Comparison of ENCODE assay signal across 8 cellular contexts in genomic region chr17:51166198-51166986, GRCh38. TPM values are rescaled to one million over a fixed set of nuclear protein-coding genes. Genes with fewer than 3 reads are reported as not detected.
DNase-seq lines count a peak whose midpoint lies in the region; ATAC-seq and TF ChIP-seq lines count a peak whose summit lies in the region.

Gene NME2 (plus strand): TSS chr17:51166411. CDS start chr17:51166831, 420 bp downstream.

- TF ChIP-seq POLR2A in heart left ventricle (IDR thresholded peaks at IDR 0.05) (peak in 1 of 2 donors; percentile 65), upper lobe of left lung (IDR thresholded peaks at IDR 0.05) (peak in 3 of 4 donors; percentile 13 to 73 (median 65))

- ATAC-seq in heart left ventricle, result peak; percentile 89 to 97 (median 97)
- ATAC-seq in upper lobe of left lung (ENCODE audit: low FRiP score in 2 of 2), result peak; percentile 96 to 98

- TF ChIP-seq EP300 in upper lobe of left lung (IDR thresholded peaks at IDR 0.05), result no peak

- H3K27ac ChIP-seq in heart left ventricle (peak within 1 kb of the TSS; percentile 73 to 99 (median 95)), upper lobe of left lung (peak within 1 kb of the TSS; percentile 90 to 94 (median 93))

- WGBS in heart left ventricle, 4 donors, result 0 to 1% (median 0%) methylated on average over 28 to 98 of the region's 98 CpGs
- WGBS in upper lobe of left lung, 2 donors, result 0 to 1% methylated on average over 5 to 33 of the region's 98 CpGs

- TF ChIP-seq CTCF in heart left ventricle (IDR thresholded peaks at IDR 0.05) (no peak), upper lobe of left lung (IDR thresholded peaks at IDR 0.05) (no peak)

- H3K36me3 ChIP-seq in H7 (replicated peaks; ENCODE audit: control insufficient read depth, insufficient read depth, low read length) (peaks cover 28% of the 10 kb centered on the region), adipocyte (ENCODE audit: control insufficient read depth, insufficient read depth, low read length, severe bottlenecking) (peaks cover 55% of the 10 kb centered on the region), heart left ventricle (peaks cover 0 to 60% (median 42%) of the 10 kb centered on the region in 9 donors), upper lobe of left lung (peaks cover 8 to 42% (median 32%) of the 10 kb centered on the region in 4 donors)

- peak within 1 kb of the TSS; percentile 97 for H3K4me3 ChIP-seq in H7 (ENCODE audit: insufficient read depth, low read depth, low read length)
- H3K4me3 ChIP-seq in adipocyte (ENCODE audit: low read length), result peak within 1 kb of the TSS; percentile 94
- H3K4me3 ChIP-seq in heart left ventricle, result peak within 1 kb of the TSS; percentile 76 to 95 (median 90)
- H3K4me3 ChIP-seq in upper lobe of left lung, result peak within 1 kb of the TSS; percentile 61 to 100 (median 93)

- no peaks in the 10 kb centered on the region for H3K9me3 ChIP-seq in adipocyte (ENCODE audit: control insufficient read depth, low read length)
- no peaks in the 10 kb centered on the region for H3K9me3 ChIP-seq in heart left ventricle
- no peaks in the 10 kb centered on the region for H3K9me3 ChIP-seq in upper lobe of left lung

- peak within 1 kb of the TSS; percentile 95 for H3K9ac ChIP-seq in adipocyte (ENCODE audit: low read length)

- DNase-seq in GM04504 (ENCODE audit: low read depth) (peak; percentile 77), H7 (peak; percentile 99), M059J (ENCODE audit: low read depth) (peak; percentile 85), SW 1271 (lab: John Stamatoyannopoulos, UW) (peak; percentile 53 to 80), adipocyte (ENCODE audit: low read depth) (peak; percentile 95), heart left ventricle (peak; percentile 91 to 95 (median 94)), posterior cingulate gyrus (peak; percentile 61 to 97 (median 78)), upper lobe of left lung (peak; percentile 94 to 98)

- no peaks in the 10 kb centered on the region for H3K27me3 ChIP-seq in H7 (ENCODE audit: control insufficient read depth, insufficient read depth, low read length)
- H3K27me3 ChIP-seq in adipocyte (replicated peaks; ENCODE audit: control insufficient read depth, insufficient read depth, low read length), result no peaks in the 10 kb centered on the region
- H3K27me3 ChIP-seq in heart left ventricle, result no peaks in the 10 kb centered on the region
- no peaks in the 10 kb centered on the region for H3K27me3 ChIP-seq in upper lobe of left lung

- intact Hi-C loops in heart left ventricle (cut with DNase I) (loop anchor here in 4 of 10 donors (1.0 to 10.0 kb wide), 3 partner anchors 13 to 302 kb away; partner anchors contain the start of genes TOB1 (in 2 of the 4) and NME1 (in 1 of the 4)), posterior cingulate gyrus (cut with DNase I) (loop anchor here (2.0 kb wide), 1 partner anchor 94 kb away; the partner anchor contains the start of genes MBTD1 and UTP18)

- H3K4me1 ChIP-seq in adipocyte (ENCODE audit: control insufficient read depth, insufficient read depth, low read length), result peaks cover 16% of the 10 kb centered on the region
- H3K4me1 ChIP-seq in heart left ventricle, result peaks cover 0 to 20% (median 14%) of the 10 kb centered on the region in 12 donors
- H3K4me1 ChIP-seq in upper lobe of left lung, result peaks cover 12 to 20% (median 17%) of the 10 kb centered on the region in 4 donors

RNA-seq across cellular contexts. Expression of gene NME2, which starts in this region (rescaled TPM):
- 605 and 649 TPM in 2 replicates for total RNA-seq in H7 (2014; rRNA removed; shearing (Covaris generic))
- total RNA-seq in M059J (2014; rRNA removed; shearing (Covaris generic)), result 491 and 573 TPM in 2 replicates
- 100 to 1,000 TPM; 171 to 386 (median 245) TPM for total RNA-seq in heart left ventricle
- polyA plus RNA-seq in heart left ventricle, result 100 to 1,000 TPM; 414 to 813 TPM
- total RNA-seq in upper lobe of left lung, result 100 to 1,000 TPM; 103 to 416 (median 230) TPM

Comparison
In these comparisons a context has a peak if more than half of its experiments do, and no peak if none do; other contexts are left out.
1. Peak in every context shown above with its lines: DNase-seq, ATAC-seq, H3K4me3 ChIP-seq and H3K27ac ChIP-seq.